Comparison of ENCODE assay signal across 9 cellular contexts in genomic region chrX:71911731-71912050, GRCh38. TPM values are rescaled to one million over a fixed set of nuclear protein-coding genes. Genes with fewer than 3 reads are reported as not detected.
DNase-seq lines count a peak whose midpoint lies in the region; ATAC-seq and TF ChIP-seq lines count a peak whose summit lies in the region.
"Had no signal": no experiment of that assay in that cellular context is flagged by ENCODE, and none has a peak within 500 bp of the region (broad histone marks: within the 10 kb centered on the region; RNA-seq: fewer than 3 reads in every experiment).

No MANE protein-coding gene starts in this region.

- POLR2A ChIA-PET in CD4-positive, alpha-beta T cell (lab: Charles Lee) = no interaction called here
- POLR2A ChIA-PET in PC-9 (lab: Charles Lee; ENCODE audit: unreplicated experiment) (no interaction called here), GM10248 (lab: Yijun Ruan, JAX) (no interaction called here)

- H4K20me1 ChIP-seq in PC-9 (ENCODE audit: insufficient read depth) = no peaks in the 10 kb centered on the region

- intact Hi-C loops in CD4-positive, alpha-beta T cell (cut with DNase I, micrococcal nuclease) = no loop called here
- intact Hi-C loops in prostate gland (cut with DNase I) = no loop called here
- intact Hi-C loops in PC-9 (cut with micrococcal nuclease; ENCODE audit: unreplicated experiment) = no loop called here

- no peak overlapping the region for H3K27ac ChIP-seq in CD4-positive, alpha-beta T cell (ENCODE audit: low read depth, low read length)
- H3K27ac ChIP-seq in foreskin keratinocyte = no peak overlapping the region
- H3K27ac ChIP-seq in prostate gland = no peak overlapping the region
- H3K27ac ChIP-seq in PC-9 = no peak overlapping the region

- no peaks in the 10 kb centered on the region for H3K36me3 ChIP-seq in prostate gland
- H3K36me3 ChIP-seq in PC-9 (ENCODE audit: low read depth) = no peaks in the 10 kb centered on the region
- H3K36me3 ChIP-seq: adrenal gland had no signal

- no peak for DNase-seq in CD4-positive, alpha-beta T cell
- peak; percentile 14 for DNase-seq in OCI-M1 (lab: John Stamatoyannopoulos, UW)
- no peak for DNase-seq in foreskin keratinocyte
- DNase-seq in prostate gland (ENCODE audit: low spot score) = no peak
- DNase-seq in PC-9 = no peak
- DNase-seq in GM10248 (ENCODE audit: extremely low spot score) = no peak
- no peak for DNase-seq in occipital lobe (lab: John Stamatoyannopoulos, UW)
- DNase-seq: adrenal gland had no signal

- no peaks in the 10 kb centered on the region for H3K9me2 ChIP-seq in PC-9 (ENCODE audit: insufficient read depth)

- peaks cover 38% of the 10 kb centered on the region for H3K27me3 ChIP-seq in CD4-positive, alpha-beta T cell (ENCODE audit: control insufficient read depth, insufficient read depth, low read length)
- H3K27me3 ChIP-seq in foreskin keratinocyte (peaks cover 25% of the 10 kb centered on the region), prostate gland (replicated peaks; ENCODE audit: insufficient read depth) (no peaks in the 10 kb centered on the region), PC-9 (ENCODE audit: insufficient read depth, low read depth) (peaks cover 10% of the 10 kb centered on the region; the same call in 1 of the 2 replicates)

- H3K4me3 Mint-ChIP-seq in CD4-positive, alpha-beta T cell = peak overlapping the region; percentile 30

- no peaks in the 10 kb centered on the region for H3K9me3 ChIP-seq in CD4-positive, alpha-beta T cell (ENCODE audit: control insufficient read depth, low read length)
- H3K9me3 ChIP-seq in prostate gland = no peaks in the 10 kb centered on the region
- no peaks in the 10 kb centered on the region for H3K9me3 ChIP-seq in PC-9 (ENCODE audit: insufficient read depth, low read depth)
- H3K9me3 ChIP-seq: adrenal gland had no signal

- no peak for ATAC-seq in CD4-positive, alpha-beta T cell (ENCODE audit: poor library complexity)
- ATAC-seq in foreskin keratinocyte (peak; percentile 35), HG03469 (IDR thresholded peaks at IDR 0.05; ENCODE audit: unreplicated experiment) (no peak)

- no peak for TF ChIP-seq POLR2A in prostate gland (IDR thresholded peaks at IDR 0.05)

- TF ChIP-seq CTCF in CD4-positive, alpha-beta T cell (IDR thresholded peaks at IDR 0.05) = no peak
- TF ChIP-seq CTCF in foreskin keratinocyte (conservative IDR thresholded peaks at IDR 0.05) = no peak
- TF ChIP-seq CTCF in prostate gland (IDR thresholded peaks at IDR 0.05) = no peak
- TF ChIP-seq CTCF in PC-9 (conservative IDR thresholded peaks at IDR 0.05) = no peak
- no peak for TF ChIP-seq CTCF in GM10248 (IDR thresholded peaks at IDR 0.05; ENCODE audit: control extremely low read depth, extremely low read depth, low read depth, missing control alignments)

- WGBS in prostate gland = 7% methylated on average over 12 of the region's 29 CpGs

- H3K4me1 Mint-ChIP-seq in CD4-positive, alpha-beta T cell (ENCODE audit: low read depth) = peaks cover 7% of the 10 kb centered on the region

- no peaks in the 10 kb centered on the region for H3K9me3 Mint-ChIP-seq in CD4-positive, alpha-beta T cell

- no peaks in the 10 kb centered on the region for H3F3A ChIP-seq in PC-9 (ENCODE audit: insufficient read depth, low read depth)

- no peak overlapping the region for H3K27ac Mint-ChIP-seq in CD4-positive, alpha-beta T cell

- CTCF ChIA-PET in CD4-positive, alpha-beta T cell (lab: Charles Lee) = no interaction called here
- CTCF ChIA-PET in PC-9 (lab: Charles Lee) (no interaction called here), GM10248 (lab: Yijun Ruan, JAX) (no interaction called here)

- no peaks in the 10 kb centered on the region for H3K36me3 Mint-ChIP-seq in CD4-positive, alpha-beta T cell (ENCODE audit: low read depth)

- no peaks in the 10 kb centered on the region for H3K79me2 ChIP-seq in PC-9 (ENCODE audit: low read depth)

- H2AFZ ChIP-seq in PC-9 = no peak overlapping the region

- H3K27me3 Mint-ChIP-seq in CD4-positive, alpha-beta T cell = peaks cover 67% of the 10 kb centered on the region

- H3K4me3 ChIP-seq in prostate gland (peak overlapping the region; percentile 23 to 25), PC-9 (no peak overlapping the region)

- no TSS peak for BruUV-seq in PC-9 (replicated peaks; lab: Mats Ljungman, UMichigan)

- no peaks in the 10 kb centered on the region for H3K4me1 ChIP-seq in foreskin keratinocyte
- no peaks in the 10 kb centered on the region for H3K4me1 ChIP-seq in prostate gland (replicated peaks)
- H3K4me1 ChIP-seq in PC-9 (replicated peaks; ENCODE audit: insufficient read depth) = no peaks in the 10 kb centered on the region
- H3K4me1 ChIP-seq: adrenal gland had no signal

- no peak overlapping the region for H3K4me2 ChIP-seq in PC-9

RNA-seq across cellular contexts. Expression of gene NHSL2, which starts 1.0 kb away (rescaled TPM):
- 1 to 10 TPM; 1.3 to 1.5 TPM for total RNA-seq in CD4-positive, alpha-beta T cell
- total RNA-seq in foreskin keratinocyte (0.37 and 0.42 TPM in 2 replicates), prostate gland (10 to 100 TPM in 1 of 2 donors, 1 to 10 TPM in 1; 4.2 to 28.2 TPM), PC-9 (2021) (not detected in 2 replicates), occipital lobe (0.78 TPM)
- polyA plus RNA-seq in foreskin keratinocyte = 0.06 and 0.07 TPM in 2 replicates
